Comparison of ENCODE assay signal across 22 cellular contexts in genomic region chr17:68107373-68107772, GRCh38.
A peak's percentile ranks its signal among the peaks of the same experiment; 100 is the strongest.
DNase-seq lines count a peak whose midpoint lies in the region; ATAC-seq, FAIRE-seq and TF ChIP-seq lines count a peak whose summit lies in the region.
"Had no signal": no experiment of that assay in that cellular context is flagged by ENCODE, and none has a peak within 500 bp of the region (broad histone marks: within the 10 kb centered on the region; RNA-seq: fewer than 3 reads in every experiment).

No MANE protein-coding gene starts in this region.

- no peaks in the 10 kb centered on the region for H3K9me3 Mint-ChIP-seq in natural killer cell
- H3K9me3 Mint-ChIP-seq in CD4-positive, alpha-beta memory T cell, result no peaks in the 10 kb centered on the region
- H3K9me3 Mint-ChIP-seq: CD8-positive, alpha-beta T cell had no signal

- no peaks in the 10 kb centered on the region for H3K27me3 Mint-ChIP-seq in natural killer cell (ENCODE audit: low read depth in 2 of 2)
- no peaks in the 10 kb centered on the region for H3K27me3 Mint-ChIP-seq in CD4-positive, alpha-beta memory T cell

- DNase-seq in H54 (ENCODE audit: insufficient read length, low spot score) (no peak), heart left ventricle (no peak), right atrium auricular region (ENCODE audit: low spot score) (no peak), natural killer cell (no peak), left colon (no peak), foreskin melanocyte (no peak)
- DNase-seq in CD4-positive, alpha-beta memory T cell, result no peak
- DNase-seq: BE2C; CD8-positive, alpha-beta T cell; COR-L47; DMS153; DMS79 treated with DMSO at 0.1 percent for 48 hours; GDM1; GOT3 had no signal

- TF ChIP-seq CTCF in heart left ventricle (IDR thresholded peaks at IDR 0.05) (no peak), right atrium auricular region (IDR thresholded peaks at IDR 0.05) (no peak), natural killer cell (IDR thresholded peaks at IDR 0.05) (no peak)

- POLR2A ChIA-PET in CD4-positive, alpha-beta memory T cell (lab: Charles Lee; ENCODE audit: partially characterized antibody), result no interaction called here

- H3K36me3 ChIP-seq in heart left ventricle (peaks cover 0 to 16% (median 0%) of the 10 kb centered on the region in 9 donors), right atrium auricular region (no peaks in the 10 kb centered on the region)
- no peaks in the 10 kb centered on the region for H3K36me3 ChIP-seq in CD4-positive, alpha-beta memory T cell (ENCODE audit: insufficient read depth, low read length)
- H3K36me3 ChIP-seq: BE2C had no signal

- peak overlapping the region; percentile 45 for H3K4me3 Mint-ChIP-seq in natural killer cell
- peak overlapping the region in 1 of 8 donors; percentile 21 for H3K4me3 Mint-ChIP-seq in CD4-positive, alpha-beta memory T cell
- H3K4me3 Mint-ChIP-seq: CD8-positive, alpha-beta T cell had no signal

- peak in 3 of 4 donors; percentile 67 to 81 (median 70) for ATAC-seq in heart left ventricle
- ATAC-seq in natural killer cell, result no peak
- no peak for ATAC-seq in left colon
- ATAC-seq: CD8-positive, alpha-beta T cell; HepG2 had no signal

- H3K36me3 Mint-ChIP-seq in natural killer cell, result no peaks in the 10 kb centered on the region
- peaks cover 9 to 16% of the 10 kb centered on the region in 2 donors for H3K36me3 Mint-ChIP-seq in CD4-positive, alpha-beta memory T cell

- 38 to 65% (median 50%) methylated on average over 4 of the region's 4 CpGs for WGBS in heart left ventricle, 4 donors

- H3K27ac ChIP-seq in heart left ventricle (peak overlapping the region in 3 of 12 donors; percentile 10 to 32 (median 16)), right atrium auricular region (peak overlapping the region; percentile 16 to 42)
- no peak overlapping the region for H3K27ac ChIP-seq in CD4-positive, alpha-beta memory T cell (ENCODE audit: low read depth, low read length)
- H3K27ac ChIP-seq: C4-2B had no signal

- peak; percentile 90 for FAIRE-seq in H54 (lab: Jason Lieb, UNC)
- FAIRE-seq: A204.1, D721Med, GM12892, GM19239, HepG2, HTR-8/SVneo had no signal

- H3K4me3 ChIP-seq in heart left ventricle (no peak overlapping the region), right atrium auricular region (no peak overlapping the region)
- H3K4me3 ChIP-seq in CD4-positive, alpha-beta memory T cell (ENCODE audit: low read length in 2 of 2), result no peak overlapping the region
- H3K4me3 ChIP-seq: HAP-1 had no signal

- CTCF ChIA-PET in CD4-positive, alpha-beta memory T cell (lab: Charles Lee; ENCODE audit: partially characterized antibody), result no interaction called here

- peak overlapping the region; percentile 73 to 81 for H3K27ac Mint-ChIP-seq in natural killer cell
- peak overlapping the region in 1 of 7 donors; percentile 54 for H3K27ac Mint-ChIP-seq in CD4-positive, alpha-beta memory T cell
- H3K27ac Mint-ChIP-seq: CD8-positive, alpha-beta T cell had no signal

- TF ChIP-seq POLR2A in H54 (IDR thresholded peaks at IDR 0.05; ENCODE audit: low read depth, low read length) (no peak), heart left ventricle (IDR thresholded peaks at IDR 0.05) (no peak)

- peaks cover 0 to 29% (median 15%) of the 10 kb centered on the region in 12 donors for H3K4me1 ChIP-seq in heart left ventricle
- peaks cover 0 to 30% of the 10 kb centered on the region in 2 donors for H3K4me1 ChIP-seq in right atrium auricular region
- peaks cover 27% of the 10 kb centered on the region for H3K4me1 ChIP-seq in CD4-positive, alpha-beta memory T cell (ENCODE audit: insufficient read depth, low read length)
- H3K4me1 ChIP-seq: HAP-1 had no signal

- H3K27me3 ChIP-seq in heart left ventricle, result no peaks in the 10 kb centered on the region
- H3K27me3 ChIP-seq in right atrium auricular region, result no peaks in the 10 kb centered on the region
- no peaks in the 10 kb centered on the region for H3K27me3 ChIP-seq in CD4-positive, alpha-beta memory T cell (ENCODE audit: insufficient read depth, low read length)
- H3K27me3 ChIP-seq: BE2C had no signal

- intact Hi-C loops in heart left ventricle (cut with DNase I), result loop anchor here in 2 of 10 donors (10.0 kb wide), 2 partner anchors 53 to 73 kb away; partner anchors contain the start of gene KPNA2 (in 1 of the 2)
- intact Hi-C loops in natural killer cell (cut with micrococcal nuclease), result no loop called here
- intact Hi-C loops in left colon (cut with DNase I, micrococcal nuclease), result no loop called here
- intact Hi-C loops in CD4-positive, alpha-beta memory T cell (cut with micrococcal nuclease), result no loop called here

- peaks cover 45 to 55% of the 10 kb centered on the region in 2 donors for H3K4me1 Mint-ChIP-seq in natural killer cell
- H3K4me1 Mint-ChIP-seq in CD4-positive, alpha-beta memory T cell, result peaks cover 37 to 56% (median 44%) of the 10 kb centered on the region in 4 donors

- H3K9me3 ChIP-seq in heart left ventricle (peaks cover 0 to 10% (median 2%) of the 10 kb centered on the region in 12 donors), right atrium auricular region (peaks cover 0 to 6% of the 10 kb centered on the region in 2 donors)
- no peaks in the 10 kb centered on the region for H3K9me3 ChIP-seq in CD4-positive, alpha-beta memory T cell (ENCODE audit: control insufficient read depth in 1 of 2, low read length in 2 of 2)
- H3K9me3 ChIP-seq: BE2C had no signal

Comparison
In these comparisons a context has a peak if more than half of its experiments do, and no peak if none do; other contexts are left out.
1. ATAC-seq: peak in heart left ventricle (3 of 4); none in natural killer cell (0 of 3) and left colon (single experiment).